ENCODE assay signal across 8 cellular contexts in genomic region chr3:196942226-196942914, GRCh38. TPM values are rescaled to one million over a fixed set of nuclear protein-coding genes. Genes with fewer than 3 reads are reported as not detected.
A peak's percentile ranks its signal among the peaks of the same experiment; 100 is the strongest.
DNase-seq lines count a peak whose midpoint lies in the region; TF ChIP-seq lines count a peak whose summit lies in the region.

NCBP2 (minus strand) TSS chr3:196942528; CDS start chr3:196942503, 25 bp downstream.

- H3K4me3 ChIP-seq in GM08714 (ENCODE audit: low read length) (peak within 1 kb of the TSS; percentile 98), suprapubic skin (peak within 1 kb of the TSS; percentile 84)

- H3K27me3 ChIP-seq in suprapubic skin, result no peaks in the 10 kb centered on the region

- peaks cover 10% of the 10 kb centered on the region for H3K27me3 Mint-ChIP-seq in HFFc6 (ENCODE audit: insufficient read depth)
- H3K27me3 Mint-ChIP-seq in activated naive CD4-positive, alpha-beta T cell treated with anti-CD3 and anti-CD28 coated beads, Interleukin-2, amount 10 ng/mL, durations not matched to agents 7 days and 5 days, result peaks cover 5% of the 10 kb centered on the region

- peak within 1 kb of the TSS; percentile 96 for H3K27ac Mint-ChIP-seq in HFFc6
- peak within 1 kb of the TSS; percentile 95 for H3K27ac Mint-ChIP-seq in activated naive CD4-positive, alpha-beta T cell treated with anti-CD3 and anti-CD28 coated beads, Interleukin-2, amount 10 ng/mL, durations not matched to agents 7 days and 5 days

- no peak for TF ChIP-seq EP300 in suprapubic skin (IDR thresholded peaks at IDR 0.05)

- H3K9me3 ChIP-seq in suprapubic skin, result no peaks in the 10 kb centered on the region

- H3K4me3 Mint-ChIP-seq in HFFc6, result peak within 1 kb of the TSS; percentile 97
- peak within 1 kb of the TSS; percentile 93 for H3K4me3 Mint-ChIP-seq in activated naive CD4-positive, alpha-beta T cell treated with anti-CD3 and anti-CD28 coated beads, Interleukin-2, amount 10 ng/mL, durations not matched to agents 7 days and 5 days

- peak in 1 of 2 donors; percentile 78 for TF ChIP-seq POLR2A in suprapubic skin (IDR thresholded peaks at IDR 0.05)

- CTCF ChIA-PET in activated naive CD4-positive, alpha-beta T cell treated with anti-CD3 and anti-CD28 coated beads, Interleukin-2, amount 10 ng/mL, durations not matched to agents 7 days and 5 days (lab: Charles Lee), result interaction anchor here (0.9 to 2.0 kb wide), 15 partner anchors 9 to 414 kb away, joined by 3 to 7 read pairs (median 4); partner anchors contain the start of gene SENP5

- peak within 1 kb of the TSS; percentile 98 for H3K27ac ChIP-seq in suprapubic skin

- H3K9me3 Mint-ChIP-seq in HFFc6, result peaks cover 3% of the 10 kb centered on the region; the same call in 1 of the 2 replicates
- no peaks in the 10 kb centered on the region for H3K9me3 Mint-ChIP-seq in activated naive CD4-positive, alpha-beta T cell treated with anti-CD3 and anti-CD28 coated beads, Interleukin-2, amount 10 ng/mL, durations not matched to agents 7 days and 5 days

- H3K36me3 Mint-ChIP-seq in HFFc6 (ENCODE audit: low read depth), result peaks cover 32% of the 10 kb centered on the region
- peaks cover 41% of the 10 kb centered on the region for H3K36me3 Mint-ChIP-seq in activated naive CD4-positive, alpha-beta T cell treated with anti-CD3 and anti-CD28 coated beads, Interleukin-2, amount 10 ng/mL, durations not matched to agents 7 days and 5 days

- peaks cover 30% of the 10 kb centered on the region for H3K36me3 ChIP-seq in suprapubic skin

- H3K4me1 ChIP-seq in suprapubic skin, result peaks cover 30% of the 10 kb centered on the region

- TF ChIP-seq CTCF in HFFc6 (IDR thresholded peaks at IDR 0.05) (peak; percentile 80), suprapubic skin (IDR thresholded peaks at IDR 0.05) (peak; percentile 30 to 76)

- DNase-seq in HFFc6, result peak; percentile 98
- DNase-seq in NAMALWA (ENCODE audit: low spot score), result peak; percentile 99
- peak; percentile 97 for DNase-seq in SK-N-DZ (ENCODE audit: low spot score)
- DNase-seq in activated naive CD4-positive, alpha-beta T cell treated with anti-CD3 and anti-CD28 coated beads, Interleukin-2, amount 10 ng/mL, durations not matched to agents 7 days and 5 days, result peak; percentile 100
- DNase-seq in germinal center (ENCODE audit: low spot score), result peak; percentile 94
- peak; percentile 69 to 98 (median 94) for DNase-seq in nucleus accumbens (lab: John Stamatoyannopoulos, UW)
- peak; percentile 99 to 100 for DNase-seq in suprapubic skin (ENCODE audit: low spot score in 2 of 2)

- under 1% methylated on average over 35 of the region's 77 CpGs for WGBS in suprapubic skin

- peaks cover 59% of the 10 kb centered on the region for H3K4me1 Mint-ChIP-seq in HFFc6 (ENCODE audit: low read depth)
- H3K4me1 Mint-ChIP-seq in activated naive CD4-positive, alpha-beta T cell treated with anti-CD3 and anti-CD28 coated beads, Interleukin-2, amount 10 ng/mL, durations not matched to agents 7 days and 5 days, result peaks cover 47% of the 10 kb centered on the region

RNA-seq across cellular contexts. Expression of gene NCBP2, which starts in this region (rescaled TPM):
- 10 to 100 TPM; 73.6 to 82.2 (median 76.3) TPM for total RNA-seq in HFFc6 (2021; fragmentation: NEBNext Ultra II Directional; extraction: Animal tissue kit (Norgen Biotek cat#: 25700))
- polyA plus RNA-seq in SK-N-DZ (2014; cell fraction: cytosol; rRNA removed), result 172 and 178 TPM in 2 replicates
- polyA plus RNA-seq in SK-N-DZ (2014; cell fraction: nucleus; rRNA removed), result 94.3 and 109 TPM in 2 replicates
- 10 to 100 TPM; 27.1 to 33.0 (median 28.3) TPM for total RNA-seq in suprapubic skin

Comparison
In these comparisons a context has a peak if more than half of its experiments do, and no peak if none do; other contexts are left out.
1. Peak in every context shown above with its lines: DNase-seq, H3K4me3 ChIP-seq and H3K27ac ChIP-seq.